ENCODE assay signal across 28 cellular contexts in genomic region chr1:3707939-3708328, GRCh38. TPM values are rescaled to one million over a fixed set of nuclear protein-coding genes. Genes with fewer than 3 reads are reported as not detected.
"Had no signal": no experiment of that assay in that cellular context is flagged by ENCODE, and none has a peak within 500 bp of the region (broad histone marks: within the 10 kb centered on the region; RNA-seq: fewer than 3 reads in every experiment).

No MANE protein-coding gene starts in this region.

- H3K4me1 ChIP-seq: left lung, right lobe of liver had no signal

- H3K27ac ChIP-seq: dorsolateral prefrontal cortex, epithelial cell of prostate, left lung, pancreas, right lobe of liver, thyroid gland had no signal

- H3K4me2 ChIP-seq: smooth muscle cell had no signal

- FAIRE-seq: colon, pancreas had no signal

- H3K4me3 ChIP-seq: dorsolateral prefrontal cortex, left lung, right lobe of liver, smooth muscle cell, thyroid gland had no signal

- DNase-seq: activated B cell treated with CpG ODN at 0.5 μM for 24 hours; activated CD4-positive, alpha-beta memory T cell treated with anti-CD3 and anti-CD28 coated beads, Interleukin-2, amount 10 ng/mL, durations not matched to agents 7 days and 5 days; activated CD4-positive, alpha-beta T cell treated with anti-CD3 and anti-CD28 coated beads for 4 hours; activated CD8-positive, alpha-beta memory T cell treated with anti-CD3 and anti-CD28 coated beads, Interleukin-2, amount 10 ng/mL, durations not matched to agents 7 days and 5 days; activated naive CD4-positive, alpha-beta T cell; activated naive CD8-positive, alpha-beta T cell treated with anti-CD3 and anti-CD28 coated beads, Interleukin-2, amount 10 ng/mL, durations not matched to agents 7 days and 5 days; activated T-cell treated with anti-CD3 and anti-CD28 coated beads, Interleukin-2, amount 50 U/mL, for 1 hour; amygdala; central memory CD4-positive, alpha-beta T cell; dorsolateral prefrontal cortex; foreskin melanocyte; glutamatergic neuron; hippocampal formation; left lung; pancreas; right lobe of liver; stimulated activated naive B cell treated with anti-CD40 and anti-IgM and Interleukin-4, amounts not matched to agents 10 μg/mL and 1 μg/mL and 100 μg/mL, for 72 hours; T-helper 1 cell; T-helper 9 cell; thyroid gland had no signal

- ATAC-seq: activated CD8-positive, alpha-beta memory T cell treated with anti-CD3 and anti-CD28 coated beads, Interleukin-2, amount 10 ng/mL, durations not matched to agents 7 days and 5 days; activated T-helper 17 cell treated with anti-CD3 and anti-CD28 coated beads, Interleukin-2, amount 50 U/mL, for 72 hours; left lung; right lobe of liver; stimulated activated naive B cell treated with anti-CD40 and anti-IgM and Interleukin-4, amounts not matched to agents 10 μg/mL and 1 μg/mL and 100 μg/mL, for 72 hours had no signal

- H3K27me3 ChIP-seq: pancreas, right lobe of liver, thyroid gland had no signal

- H3K36me3 ChIP-seq: left lung, pancreas, right lobe of liver, thyroid gland had no signal

- H3K9me3 ChIP-seq: left lung, pancreas, right lobe of liver, thyroid gland had no signal

RNA-seq across cellular contexts. Expression of gene CCDC27, which starts 44.3 kb away (rescaled TPM):
- total RNA-seq: activated B cell treated with CpG ODN at 0.5 μM for 24 hours; activated CD4-positive, alpha-beta memory T cell treated with anti-CD3 and anti-CD28 coated beads, Interleukin-2, amount 10 ng/mL, durations not matched to agents 7 days and 5 days; activated CD8-positive, alpha-beta memory T cell treated with anti-CD3 and anti-CD28 coated beads, Interleukin-2, amount 10 ng/mL, durations not matched to agents 7 days and 5 days; activated naive CD8-positive, alpha-beta T cell treated with anti-CD3 and anti-CD28 coated beads, Interleukin-2, amount 10 ng/mL, durations not matched to agents 7 days and 5 days; activated T-helper 17 cell treated with anti-CD3 and anti-CD28 coated beads, Interleukin-2, amount 50 U/mL, for 72 hours; kidney epithelial cell; left lung; lung microvascular endothelial cell; mononuclear cell; right lobe of liver; smooth muscle cell; urinary bladder had no signal
- polyA plus RNA-seq: pancreas, smooth muscle cell, urinary bladder had no signal

RNA-seq across cellular contexts. Expression of gene TP73, which starts 55.6 kb away (rescaled TPM):
- total RNA-seq: mononuclear cell had no signal
- polyA plus RNA-seq: smooth muscle cell had no signal
